In genomic region chr5:145996135-145996534, GRCh38 we compare ENCODE assay signal across 19 cellular contexts.
"Had no signal": no experiment of that assay in that cellular context is flagged by ENCODE, and none has a peak within 500 bp of the region (broad histone marks: within the 10 kb centered on the region; RNA-seq: fewer than 3 reads in every experiment).

No MANE protein-coding gene starts in this region.

- H3K27ac ChIP-seq: epithelial cell of prostate, gastroesophageal sphincter, left ventricle myocardium inferior, neutrophil, parathyroid adenoma had no signal

- H3K36me3 Mint-ChIP-seq: memory B cell; natural killer cell; stimulated activated memory B cell treated with anti-CD40 and anti-IgM and Interleukin-4, amounts not matched to agents 10 μg/mL and 1 μg/mL and 100 μg/mL, for 72 hours had no signal

- DNase-seq: activated CD4-positive, alpha-beta T cell treated with anti-CD3 and anti-CD28 coated beads, Interleukin-2, amount 50 U/mL, for 4 hours; activated CD4-positive, CD25-positive, alpha-beta regulatory T cell treated with anti-CD3 and anti-CD28 coated beads, Interleukin-2, amount 50 U/mL, for 72 hours; activated naive CD4-positive, alpha-beta T cell treated with Interleukin-2 at 50 U/mL for 16 hours; activated T-cell treated with anti-CD3 and anti-CD28 coated beads for 4 hours; aorta; cerebellar nuclear complex; dermis blood vessel endothelial cell; effector memory CD8-positive, alpha-beta T cell; islet precursor cell; left ventricle myocardium inferior; natural killer cell; T-helper 9 cell had no signal

- H3K4me1 ChIP-seq: gastroesophageal sphincter, left ventricle myocardium inferior, parathyroid adenoma had no signal

- H3K9me3 ChIP-seq: neutrophil had no signal

- H3K4me3 ChIP-seq: gastroesophageal sphincter, left ventricle myocardium inferior had no signal

- H3K4me1 Mint-ChIP-seq: activated T-helper 17 cell treated with anti-CD3 and anti-CD28 coated beads, Interleukin-2, amount 50 U/mL, for 72 hours; memory B cell; natural killer cell; stimulated activated memory B cell treated with anti-CD40 and anti-IgM and Interleukin-4, amounts not matched to agents 10 μg/mL and 1 μg/mL and 100 μg/mL, for 72 hours had no signal

- H3K36me3 ChIP-seq: gastroesophageal sphincter, left ventricle myocardium inferior, neutrophil had no signal

- H3K27me3 Mint-ChIP-seq: effector memory CD8-positive, alpha-beta T cell had no signal

- H3K4me3 Mint-ChIP-seq: activated T-helper 17 cell treated with anti-CD3 and anti-CD28 coated beads, Interleukin-2, amount 50 U/mL, for 72 hours; effector memory CD8-positive, alpha-beta T cell; memory B cell; natural killer cell; stimulated activated memory B cell treated with anti-CD40 and anti-IgM and Interleukin-4, amounts not matched to agents 10 μg/mL and 1 μg/mL and 100 μg/mL, for 72 hours had no signal

- H3K27me3 ChIP-seq: gastroesophageal sphincter, neutrophil had no signal

- H3K27ac Mint-ChIP-seq: activated T-helper 17 cell treated with anti-CD3 and anti-CD28 coated beads, Interleukin-2, amount 50 U/mL, for 72 hours; effector memory CD8-positive, alpha-beta T cell; memory B cell; natural killer cell; stimulated activated memory B cell treated with anti-CD40 and anti-IgM and Interleukin-4, amounts not matched to agents 10 μg/mL and 1 μg/mL and 100 μg/mL, for 72 hours had no signal

- ATAC-seq: activated T-helper 17 cell treated with anti-CD3 and anti-CD28 coated beads, Interleukin-2, amount 50 U/mL, for 72 hours; effector memory CD8-positive, alpha-beta T cell; gastroesophageal sphincter; natural killer cell; stimulated activated memory B cell treated with anti-CD40 and anti-IgM and Interleukin-4, amounts not matched to agents 10 μg/mL and 1 μg/mL and 100 μg/mL, for 72 hours had no signal
